In genomic region chr7:2815523-2816240, GRCh38 we compare ENCODE assay signal across 29 cellular contexts. TPM values are rescaled to one million over a fixed set of nuclear protein-coding genes. Genes with fewer than 3 reads are reported as not detected.
DNase-seq lines count a peak whose midpoint lies in the region; ATAC-seq and TF ChIP-seq lines count a peak whose summit lies in the region.
"Had no signal": no experiment of that assay in that cellular context is flagged by ENCODE, and none has a peak within 500 bp of the region (broad histone marks: within the 10 kb centered on the region; RNA-seq: fewer than 3 reads in every experiment).

No MANE protein-coding gene starts in this region.

- no peak for ATAC-seq in WTC11
- no peak for ATAC-seq in GM21381 (IDR thresholded peaks at IDR 0.05; ENCODE audit: unreplicated experiment)
- no peak for ATAC-seq in esophagus mucosa
- ATAC-seq: HCT116, left lung, mucosa of descending colon, PC-3, psoas muscle, T-helper 17 cell had no signal

- H3K27ac Mint-ChIP-seq in MCF 10A (ENCODE audit: low read depth, unreplicated experiment) (peak overlapping the region; percentile 70), WTC11 (peak overlapping the region; percentile 96)
- H3K27ac Mint-ChIP-seq: T-helper 17 cell had no signal

- DNase-seq in MCF 10A (ENCODE audit: unreplicated experiment): no peak
- DNase-seq in mammary epithelial cell: no peak
- DNase-seq in WTC11 (ENCODE audit: low spot score): no peak
- DNase-seq in mesenchymal stem cell: no peak
- no peak for DNase-seq in uterus
- no peak for DNase-seq in NCI-H345 treated with DMSO at 0.1 percent for 48 hours (lab: John Stamatoyannopoulos, UW; ENCODE audit: unreplicated experiment)
- DNase-seq: activated CD4-positive, alpha-beta T cell treated with anti-CD3 and anti-CD28 coated beads, Interleukin-2, amount 50 U/mL, for 48 hours; activated gamma-delta T cell treated with Interleukin-2 at 50 U/mL for 16 hours; COR-L47; dermis blood vessel endothelial cell; head of caudate nucleus; Karpas-422; mucosa of descending colon; NCI-H1092; NCI-H2029; NCI-H226; PC-3; psoas muscle; stimulated activated CD4-positive, alpha-beta T cell treated with anti-CD3 and anti-CD28 coated beads, Interleukin-2, amount 100 ng/mL, for 48 hours; stimulated activated naive CD4-positive, alpha-beta T cell treated with Interleukin-2 at 50 U/mL for 16 hours; T-helper 17 cell had no signal

- no peak overlapping the region for H2AFZ ChIP-seq in mammary epithelial cell (ENCODE audit: low read depth, low read length)
- H2AFZ ChIP-seq in mesenchymal stem cell (ENCODE audit: low read depth, low read length): no peak overlapping the region

- peak overlapping the region; percentile 39 for H2BK5ac ChIP-seq in mesenchymal stem cell (ENCODE audit: low read depth, low read length, poor library complexity, severe bottlenecking)

- H3K14ac ChIP-seq in mesenchymal stem cell (ENCODE audit: low read length in 2 of 2): peak overlapping the region in 1 of 2 experiments; percentile 8

- TF ChIP-seq CTCF in MCF 10A (IDR thresholded peaks at IDR 0.05; ENCODE audit: unreplicated experiment): no peak
- TF ChIP-seq CTCF in mammary epithelial cell (conservative IDR thresholded peaks at IDR 0.05 in 1 of 2, IDR thresholded peaks at IDR 0.05 in 1 of 2; ENCODE audit: extremely low read depth in 1 of 2, insufficient read depth in 1 of 2, low read depth in 1 of 2, low read length in 2 of 2): no peak
- no peak for TF ChIP-seq CTCF in WTC11 (IDR thresholded peaks at IDR 0.05)
- no peak for TF ChIP-seq CTCF in uterus (IDR thresholded peaks at IDR 0.05)

- H3K79me2 ChIP-seq in mammary epithelial cell (ENCODE audit: insufficient read depth, low read length): peaks cover 92% of the 10 kb centered on the region

- H3K4ac ChIP-seq in mesenchymal stem cell (ENCODE audit: low read depth in 1 of 2, low read length in 2 of 2): peak overlapping the region; percentile 26 to 34

- intact Hi-C loops in MCF 10A (cut with micrococcal nuclease) (no loop called here), mammary epithelial cell (cut with micrococcal nuclease) (no loop called here), uterus (cut with DNase I; ENCODE audit: low total_unique reads) (no loop called here)

- H3K9me3 ChIP-seq in mammary epithelial cell (replicated peaks; ENCODE audit: insufficient read depth, low read length) (no peaks in the 10 kb centered on the region), mesenchymal stem cell (ENCODE audit: control insufficient read depth, low read length) (no peaks in the 10 kb centered on the region), uterus (no peaks in the 10 kb centered on the region)
- H3K9me3 ChIP-seq: left lung, mucosa of descending colon, psoas muscle had no signal

- H4K8ac ChIP-seq in mesenchymal stem cell (ENCODE audit: low read length): peak overlapping the region; percentile 22

- H3K4me1 Mint-ChIP-seq in MCF 10A (ENCODE audit: insufficient read depth, unreplicated experiment) (peaks cover 35% of the 10 kb centered on the region), WTC11 (peaks cover 96% of the 10 kb centered on the region)

- TF ChIP-seq POLR2A in uterus (IDR thresholded peaks at IDR 0.05): no peak

- peak overlapping the region; percentile 55 for H2AK5ac ChIP-seq in mesenchymal stem cell (ENCODE audit: low read length, severe bottlenecking)

- CTCF ChIA-PET in MCF 10A (lab: Yijun Ruan, JAX) (interaction anchor here (1.0 kb wide), 1 partner anchor 18 kb away, joined by 4 read pairs; no protein-coding TSS in a partner anchor), mammary epithelial cell (lab: Charles Lee; ENCODE audit: low non-redundant PET) (no interaction called here), WTC11 (lab: Charles Lee) (interaction anchor here (1.6 to 2.0 kb wide), 3 partner anchors 9 to 55 kb away, joined by 4 to 9 read pairs (median 6); no protein-coding TSS in a partner anchor)

- H3K9me3 Mint-ChIP-seq in MCF 10A (ENCODE audit: unreplicated experiment) (no peaks in the 10 kb centered on the region), WTC11 (no peaks in the 10 kb centered on the region)
- H3K9me3 Mint-ChIP-seq: neural crest cell had no signal

- H2BK120ac ChIP-seq in mesenchymal stem cell (ENCODE audit: low read depth, low read length): no peak overlapping the region

- H4K91ac ChIP-seq in mesenchymal stem cell (ENCODE audit: low read length): peak overlapping the region; percentile 36

- H3K4me3 Mint-ChIP-seq in MCF 10A (ENCODE audit: unreplicated experiment) (no peak overlapping the region), WTC11 (no peak overlapping the region)
- H3K4me3 Mint-ChIP-seq: neural crest cell had no signal

- no peak overlapping the region for H3K4me2 ChIP-seq in mammary epithelial cell (ENCODE audit: insufficient read depth, low read depth, low read length)
- H3K4me2 ChIP-seq in mesenchymal stem cell (ENCODE audit: low read length, poor library complexity, severe bottlenecking): peak overlapping the region; percentile 0

- dilution Hi-C loops in mammary epithelial cell (cut with HindIII; ENCODE audit: low sequenced_read_pairs): no loop called here

- BruUV-seq in MCF 10A (replicated peaks; lab: Mats Ljungman, UMichigan) (no TSS peak), mammary epithelial cell (replicated peaks; lab: Mats Ljungman, UMichigan) (no TSS peak)

- H3K9ac ChIP-seq in mammary epithelial cell (ENCODE audit: insufficient read depth, low read length): no peak overlapping the region
- no peak overlapping the region for H3K9ac ChIP-seq in mesenchymal stem cell (ENCODE audit: low read length)

- H3K36me3 ChIP-seq in mammary epithelial cell (ENCODE audit: insufficient read depth, low read length) (no peaks in the 10 kb centered on the region), mesenchymal stem cell (ENCODE audit: control insufficient read depth in 1 of 2, insufficient read depth in 2 of 2, low read depth in 1 of 2, low read length in 2 of 2) (peaks cover 0 to 16% of the 10 kb centered on the region in 2 experiments), uterus (no peaks in the 10 kb centered on the region)
- H3K36me3 ChIP-seq: cardiac muscle cell, left lung had no signal

- H3K23ac ChIP-seq in mesenchymal stem cell (ENCODE audit: low read length in 2 of 2): no peak overlapping the region

- POLR2A ChIA-PET in MCF 10A (lab: Yijun Ruan, JAX): no interaction called here
- POLR2A ChIA-PET in WTC11 (lab: Charles Lee): interaction anchor here (1.0 kb wide), 1 partner anchor 10 kb away, joined by 4 read pairs; no protein-coding TSS in a partner anchor

- WGBS in mammary epithelial cell (ENCODE audit: low coverage, missing lambda C conversion rate): 89% methylated on average over 20 of the region's 25 CpGs
- WGBS in mesenchymal stem cell: 85% methylated on average over 24 of the region's 25 CpGs

- peak overlapping the region in 1 of 2 experiments; percentile 85 for H2BK12ac ChIP-seq in mesenchymal stem cell (ENCODE audit: low read length in 2 of 2)

- H3K18ac ChIP-seq in mesenchymal stem cell (ENCODE audit: low read depth in 1 of 2, low read length in 2 of 2): peak overlapping the region; percentile 2 to 84

- H3K27ac ChIP-seq in mammary epithelial cell (ENCODE audit: insufficient read depth, low read depth, low read length) (no peak overlapping the region), mesenchymal stem cell (ENCODE audit: low read length, poor library complexity, severe bottlenecking) (peak overlapping the region; percentile 90), uterus (peak overlapping the region; percentile 78 to 81)
- H3K27ac ChIP-seq: cardiac muscle cell, left lung, psoas muscle, skin epidermis, VCaP had no signal

- H3K79me1 ChIP-seq in mesenchymal stem cell (replicated peaks; ENCODE audit: low read length, poor library complexity, severe bottlenecking): peaks cover 5% of the 10 kb centered on the region

- H3K4me3 ChIP-seq in mammary epithelial cell (replicated peaks in 1 of 3; ENCODE audit: insufficient read depth in 1 of 3, low read depth in 2 of 3, low read length in 3 of 3) (no peak overlapping the region), mesenchymal stem cell (ENCODE audit: insufficient read depth in 1 of 2, low read depth in 1 of 2, low read length in 2 of 2) (no peak overlapping the region), uterus (no peak overlapping the region)
- H3K4me3 ChIP-seq: cardiac muscle cell, left lung, mucosa of descending colon, psoas muscle, skin epidermis had no signal

- no peak overlapping the region for H2BK15ac ChIP-seq in mesenchymal stem cell (ENCODE audit: low read depth, poor library complexity, severe bottlenecking)

- H3K27me3 ChIP-seq in mammary epithelial cell (ENCODE audit: insufficient read depth, low read length) (no peaks in the 10 kb centered on the region), mesenchymal stem cell (ENCODE audit: control insufficient read depth in 1 of 2, insufficient read depth in 1 of 2, low read length in 2 of 2) (no peaks in the 10 kb centered on the region), uterus (no peaks in the 10 kb centered on the region)
- H3K27me3 ChIP-seq: cardiac muscle cell, left lung had no signal

- in situ Hi-C loops in mammary epithelial cell (cut with MboI; ENCODE audit: low sequenced_read_pairs in 2 of 2): no loop called here

- H3K27me3 Mint-ChIP-seq in MCF 10A (ENCODE audit: insufficient read depth, unreplicated experiment) (no peaks in the 10 kb centered on the region), WTC11 (ENCODE audit: low read depth) (no peaks in the 10 kb centered on the region)
- H3K27me3 Mint-ChIP-seq: T-helper 17 cell had no signal

- no peaks in the 10 kb centered on the region for H4K20me1 ChIP-seq in mammary epithelial cell (ENCODE audit: insufficient read depth, low read length)

- peaks cover 14% of the 10 kb centered on the region for H3K36me3 Mint-ChIP-seq in MCF 10A (ENCODE audit: insufficient read depth, unreplicated experiment)
- H3K36me3 Mint-ChIP-seq in WTC11: peaks cover 3% of the 10 kb centered on the region

- H3K4me1 ChIP-seq in mammary epithelial cell (ENCODE audit: insufficient read depth, low read length) (peaks cover 26% of the 10 kb centered on the region), mesenchymal stem cell (ENCODE audit: control insufficient read depth, insufficient read depth, low read depth, low read length) (peaks cover 51% of the 10 kb centered on the region), uterus (peaks cover 0 to 10% of the 10 kb centered on the region in 2 donors)

TF ChIP-seq in WTC11, 78 proteins besides CTCF, POLR2A, EP300 and RAD21 (continues in another document):
- TF ChIP-seq NR2C2 (CRISPR knock-in tag; IDR thresholded peaks at IDR 0.05): no peak
- no peak for TF ChIP-seq SOX15 (CRISPR knock-in tag; IDR thresholded peaks at IDR 0.05)
- TF ChIP-seq ZMAT4 (CRISPR knock-in tag; IDR thresholded peaks at IDR 0.05): no peak

RNA-seq across cellular contexts. Expression of gene GNA12, which starts 28.4 kb away (rescaled TPM):
- total RNA-seq in MCF 10A (2022): 36.2 and 38.6 TPM in 2 replicates
- total RNA-seq in mammary epithelial cell: 10 to 100 TPM; 26.2 to 46.0 TPM
- 67.7 TPM for polyA plus RNA-seq in mammary epithelial cell
- 60.6 TPM for polyA minus RNA-seq in mammary epithelial cell
- 89.2 to 99.6 TPM (median 90.3 TPM) in 3 replicates for total RNA-seq in WTC11 (2021)
- polyA plus RNA-seq in mesenchymal stem cell (2013, experiment 1 of 2): 78.8 TPM
- 79.8 TPM for polyA plus RNA-seq in mesenchymal stem cell (2013, experiment 2 of 2)
- total RNA-seq in uterus: 100 to 1,000 TPM in 1 of 4 donors, 10 to 100 TPM in 3; 20.5 to 109 (median 50.3) TPM
- 7.5 TPM for total RNA-seq in esophagus mucosa
